21 cellular contexts compared by ENCODE assay signal in genomic region chr18:28715206-28715605, GRCh38.
"Had no signal": no experiment of that assay in that cellular context is flagged by ENCODE, and none has a peak within 500 bp of the region (broad histone marks: within the 10 kb centered on the region; RNA-seq: fewer than 3 reads in every experiment).

No MANE protein-coding gene starts in this region.

- H3K4me1 ChIP-seq: esophagus muscularis mucosa, gastroesophageal sphincter, left ventricle myocardium inferior, thyroid gland, upper lobe of left lung, uterus had no signal

- H3K27me3 ChIP-seq: esophagus muscularis mucosa, gastroesophageal sphincter, neural progenitor cell, ovary, thyroid gland, upper lobe of left lung, uterus had no signal

- DNase-seq: effector memory CD4-positive, alpha-beta T cell; glutamatergic neuron; immature natural killer cell; left ventricle myocardium inferior; mesenchymal stem cell; midbrain; nucleus accumbens; ovary; right cardiac atrium; stimulated activated CD4-positive, alpha-beta T cell treated with anti-CD3 and anti-CD28 coated beads, Interleukin-2, amount 100 ng/mL, for 48 hours; stimulated activated naive CD4-positive, alpha-beta T cell treated with Interleukin-2 at 50 U/mL for 16 hours; thyroid gland; upper lobe of left lung; uterus had no signal

- H3K9me3 ChIP-seq: esophagus muscularis mucosa, gastroesophageal sphincter, ovary, thyroid gland, upper lobe of left lung, uterus had no signal

- H3K4me3 ChIP-seq: esophagus muscularis mucosa, gastroesophageal sphincter, left ventricle myocardium inferior, lung, neural progenitor cell, ovary, smooth muscle cell, thyroid gland, upper lobe of left lung, uterus had no signal

- H3K36me3 ChIP-seq: esophagus muscularis mucosa, gastroesophageal sphincter, left ventricle myocardium inferior, neural progenitor cell, ovary, thyroid gland, upper lobe of left lung, uterus had no signal

- H3K9ac ChIP-seq: neural progenitor cell had no signal

- ATAC-seq: gastroesophageal sphincter; natural killer cell treated with Interleukin-12 subunit alpha and Interleukin-12 subunit beta and Interleukin-15 and Interleukin-18, amount 100 ng/mL, for 72 hours; right cardiac atrium had no signal

- H3K27ac ChIP-seq: epithelial cell of prostate, esophagus muscularis mucosa, gastroesophageal sphincter, left ventricle myocardium inferior, neural progenitor cell, ovary, thyroid gland, upper lobe of left lung, uterus had no signal
